Comparison of ENCODE assay signal across 11 cellular contexts in genomic region chr12:3680919-3681594, GRCh38.
DNase-seq lines count a peak whose midpoint lies in the region; ATAC-seq and TF ChIP-seq lines count a peak whose summit lies in the region.
"Had no signal": no experiment of that assay in that cellular context is flagged by ENCODE, and none has a peak within 500 bp of the region (broad histone marks: within the 10 kb centered on the region; RNA-seq: fewer than 3 reads in every experiment).

No MANE protein-coding gene starts in this region.

- H3K27ac Mint-ChIP-seq in nephron progenitor cell = no peak overlapping the region
- H3K27ac Mint-ChIP-seq: activated CD4-positive, alpha-beta T cell treated with anti-CD3 and anti-CD28 coated beads, Interleukin-2, amount 10 ng/mL, durations not matched to agents 7 days and 5 days had no signal

- H3K4me3 ChIP-seq in fibroblast of mammary gland (ENCODE audit: control insufficient read depth, low read depth, low read length) = no peak overlapping the region
- H3K4me3 ChIP-seq: ascending aorta had no signal

- H3K9me3 Mint-ChIP-seq in nephron progenitor cell = no peaks in the 10 kb centered on the region
- H3K9me3 Mint-ChIP-seq: activated CD4-positive, alpha-beta T cell treated with anti-CD3 and anti-CD28 coated beads, Interleukin-2, amount 10 ng/mL, durations not matched to agents 7 days and 5 days had no signal

- TF ChIP-seq POLR2A in GM18505 (IDR thresholded peaks at IDR 0.05; ENCODE audit: borderline replicate concordance, extremely low read depth, insufficient read depth, insufficient read length) = no peak

- DNase-seq in EH (ENCODE audit: low read depth) (peak; percentile 37), NCI-H748 (lab: John Stamatoyannopoulos, UW; ENCODE audit: unreplicated experiment) (peak; percentile 64), fibroblast of mammary gland (ENCODE audit: low read depth) (peak; percentile 30), nephron progenitor cell (no peak)
- DNase-seq in activated effector memory CD4-positive, alpha-beta T cell treated with anti-CD3 and anti-CD28 coated beads, Interleukin-2, amount 50 U/mL, for 16 hours = no peak
- DNase-seq in activated CD4-positive, alpha-beta T cell treated with anti-CD3 and anti-CD28 coated beads for 4 hours = no peak
- no peak for DNase-seq in activated CD4-positive, alpha-beta T cell treated with anti-CD3 and anti-CD28 coated beads for 48 hours
- DNase-seq: activated CD4-positive, alpha-beta T cell treated with anti-CD3 and anti-CD28 coated beads, Interleukin-2, amount 10 ng/mL, durations not matched to agents 7 days and 5 days; DND-41 had no signal

- TF ChIP-seq CTCF in fibroblast of mammary gland (conservative IDR thresholded peaks at IDR 0.05; ENCODE audit: control insufficient read depth, insufficient read depth, low read depth, low read length) (no peak), nephron progenitor cell (IDR thresholded peaks at IDR 0.05) (peak; percentile 30)

- no peak for ATAC-seq in GM18505 (IDR thresholded peaks at IDR 0.05; ENCODE audit: unreplicated experiment)

- peaks cover 6% of the 10 kb centered on the region for H3K27me3 Mint-ChIP-seq in nephron progenitor cell (ENCODE audit: low read depth, poor library complexity)
- H3K27me3 Mint-ChIP-seq: activated CD4-positive, alpha-beta T cell treated with anti-CD3 and anti-CD28 coated beads, Interleukin-2, amount 10 ng/mL, durations not matched to agents 7 days and 5 days had no signal

- no peak overlapping the region for H3K4me3 Mint-ChIP-seq in nephron progenitor cell
- H3K4me3 Mint-ChIP-seq: activated CD4-positive, alpha-beta T cell treated with anti-CD3 and anti-CD28 coated beads, Interleukin-2, amount 10 ng/mL, durations not matched to agents 7 days and 5 days had no signal

- H3K36me3 Mint-ChIP-seq in nephron progenitor cell (ENCODE audit: low read depth) = no peaks in the 10 kb centered on the region

- peaks cover 22% of the 10 kb centered on the region for H3K4me1 Mint-ChIP-seq in nephron progenitor cell
- H3K4me1 Mint-ChIP-seq: activated CD4-positive, alpha-beta T cell treated with anti-CD3 and anti-CD28 coated beads, Interleukin-2, amount 10 ng/mL, durations not matched to agents 7 days and 5 days had no signal

Comparison
In these comparisons a context has a peak if more than half of its experiments do, and no peak if none do; other contexts are left out.
1. DNase-seq: peak in EH (single experiment), NCI-H748 (single experiment) and fibroblast of mammary gland (single experiment); none in nephron progenitor cell (single experiment), activated effector memory CD4-positive, alpha-beta T cell treated with anti-CD3 and anti-CD28 coated beads, Interleukin-2, amount 50 U/mL, for 16 hours (single experiment), activated CD4-positive, alpha-beta T cell treated with anti-CD3 and anti-CD28 coated beads for 4 hours (0 of 2) and activated CD4-positive, alpha-beta T cell treated with anti-CD3 and anti-CD28 coated beads for 48 hours (single experiment).